ENCODE assay signal across 12 cellular contexts in the genomic region with DNA sequence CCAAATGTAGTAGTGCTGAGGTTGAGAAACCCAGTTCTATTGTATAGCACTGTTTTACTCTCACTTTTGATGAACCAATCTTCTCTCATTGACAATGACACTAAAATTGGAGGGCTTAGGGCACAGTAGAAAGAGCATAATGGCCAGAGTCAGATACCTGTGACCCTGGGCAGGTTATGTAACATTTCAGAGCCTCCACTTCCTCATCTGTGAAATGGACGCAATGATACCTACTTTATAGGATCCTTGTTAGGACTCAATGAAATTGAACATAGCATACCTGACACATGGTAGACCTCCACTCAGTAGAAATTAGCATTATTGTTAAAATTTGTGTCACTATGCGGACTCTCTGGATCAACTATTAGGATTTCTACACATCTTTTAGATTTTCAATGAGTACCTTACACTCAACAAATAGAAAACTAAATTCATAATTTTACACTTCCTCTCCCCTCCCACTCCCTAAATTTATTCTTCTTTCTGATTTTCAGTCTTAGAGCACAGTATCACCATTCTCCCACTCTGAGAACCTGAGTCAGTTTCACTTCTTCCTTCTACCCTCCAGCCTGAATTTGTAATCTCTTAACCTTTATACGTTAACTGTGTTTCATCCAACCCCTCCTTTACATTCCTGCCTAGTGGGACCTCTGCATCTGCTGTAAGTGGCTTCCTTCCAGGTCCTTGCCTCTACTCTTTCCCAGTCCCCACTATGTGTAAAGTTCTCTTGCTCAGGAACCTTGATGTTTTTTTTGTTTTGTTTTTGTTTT.
DNase-seq lines count a peak whose midpoint lies in the region; ATAC-seq and TF ChIP-seq lines count a peak whose summit lies in the region.
"Had no signal": no experiment of that assay in that cellular context is flagged by ENCODE, and none has a peak within 500 bp of the region (broad histone marks: within the 10 kb centered on the region; RNA-seq: fewer than 3 reads in every experiment).

No MANE protein-coding gene starts in this region.

- peak overlapping the region; percentile 54; the same call in 1 of the 2 replicates for H3K4ac ChIP-seq in IMR-90 (ENCODE audit: low read depth, low read length)

- H3K27ac ChIP-seq in IMR-90 (ENCODE audit: insufficient read depth, low read length): no peak overlapping the region
- peak overlapping the region; percentile 100 for H3K27ac ChIP-seq in epithelial cell of prostate
- no peak overlapping the region for H3K27ac ChIP-seq in GM23248

- H3K27me3 ChIP-seq in IMR-90 (ENCODE audit: control insufficient read depth, insufficient read depth, low read length): no peaks in the 10 kb centered on the region
- H3K27me3 ChIP-seq in GM23248 (replicated peaks; ENCODE audit: insufficient read depth): no peaks in the 10 kb centered on the region

- no peak overlapping the region; the same call in 1 of the 2 replicates for H4K5ac ChIP-seq in IMR-90 (ENCODE audit: low read depth, low read length)

- H2AK9ac ChIP-seq in IMR-90 (replicated peaks; ENCODE audit: low read depth, low read length, poor library complexity): no peak overlapping the region

- H3K9me3 Mint-ChIP-seq in T-helper 1 cell treated with Interleukin-12 subunit alpha and Interleukin-12 subunit beta and Interleukin-4 antibody, amounts not matched to agents 30 μg/mL and 1 μg/mL, for 36 hours: no peaks in the 10 kb centered on the region

- peaks cover 8% of the 10 kb centered on the region; the same call in 1 of the 2 replicates for H3K36me3 ChIP-seq in IMR-90 (ENCODE audit: control insufficient read depth, insufficient read depth, low read length)
- peaks cover 4% of the 10 kb centered on the region for H3K36me3 ChIP-seq in GM23248 (ENCODE audit: low read depth)
- no peaks in the 10 kb centered on the region for H3K36me3 ChIP-seq in mucosa of descending colon (ENCODE audit: low read depth)

- CTCF ChIA-PET in IMR-90 (lab: Yijun Ruan, JAX): no interaction called here

- peak overlapping the region; percentile 37; the same call in 1 of the 2 replicates for H3K23ac ChIP-seq in IMR-90 (ENCODE audit: low read depth, low read length)

- TF ChIP-seq POLR2A in IMR-90 (IDR thresholded peaks at IDR 0.05; ENCODE audit: low read depth, low read length): no peak

- TF ChIP-seq CTCF in IMR-90 (conservative IDR thresholded peaks at IDR 0.05; ENCODE audit: low read depth, low read length) (no peak), mucosa of descending colon (IDR thresholded peaks at IDR 0.05) (no peak)

- peak overlapping the region; percentile 28 for H2BK120ac ChIP-seq in IMR-90 (ENCODE audit: low read depth, low read length)

- H2BK20ac ChIP-seq in IMR-90 (ENCODE audit: low read depth, low read length): peak overlapping the region; percentile 7; the same call in 1 of the 2 replicates

- H4K8ac ChIP-seq in IMR-90 (ENCODE audit: low read depth in 2 of 2, low read length in 2 of 2): peak overlapping the region in 1 of 2 experiments; percentile 26; a peak in 1 of 4 replicates

- H4K91ac ChIP-seq in IMR-90 (ENCODE audit: insufficient read depth, low read depth, low read length): no peak overlapping the region

- no peak overlapping the region for H3K9ac ChIP-seq in IMR-90 (ENCODE audit: low read depth, low read length)
- no peak overlapping the region for H3K9ac ChIP-seq in GM23248

- no peaks in the 10 kb centered on the region for H3K9me2 ChIP-seq in GM23248 (ENCODE audit: insufficient read depth)

- H3K4me1 ChIP-seq in IMR-90 (ENCODE audit: control insufficient read depth, insufficient read depth, low read length) (peaks cover 35% of the 10 kb centered on the region), GM23248 (ENCODE audit: insufficient read depth) (peaks cover 10% of the 10 kb centered on the region), mucosa of descending colon (ENCODE audit: low read depth) (no peaks in the 10 kb centered on the region)

- no peaks in the 10 kb centered on the region for H3K27me3 Mint-ChIP-seq in T-helper 1 cell treated with Interleukin-12 subunit alpha and Interleukin-12 subunit beta and Interleukin-4 antibody, amounts not matched to agents 30 μg/mL and 1 μg/mL, for 36 hours (ENCODE audit: low read depth)

- H2BK5ac ChIP-seq in IMR-90 (ENCODE audit: low read depth, low read length, poor library complexity, severe bottlenecking): peak overlapping the region; percentile 26

- H3K9me3 ChIP-seq in IMR-90 (ENCODE audit: control insufficient read depth, insufficient read depth, low read length) (no peaks in the 10 kb centered on the region), GM23248 (ENCODE audit: low read depth) (no peaks in the 10 kb centered on the region), mucosa of descending colon (no peaks in the 10 kb centered on the region)
- H3K9me3 ChIP-seq: A549 had no signal

- H2AK5ac ChIP-seq in IMR-90 (ENCODE audit: low read depth, low read length): no peak overlapping the region

- H3K4me3 Mint-ChIP-seq in T-helper 1 cell treated with Interleukin-12 subunit alpha and Interleukin-12 subunit beta and Interleukin-4 antibody, amounts not matched to agents 30 μg/mL and 1 μg/mL, for 36 hours: peak overlapping the region; percentile 17

- dilution Hi-C loops in IMR-90 (cut with HindIII; ENCODE audit: low sequenced_read_pairs, unreplicated experiment): no loop called here

- POLR2A ChIA-PET in IMR-90 (lab: Charles Lee; ENCODE audit: unreplicated experiment): no interaction called here

- WGBS in IMR-90 (ENCODE audit: extremely low coverage in 2 of 2, insufficient read length in 1 of 2), 2 experiments: 100% methylated on average over 1 of the region's 3 CpGs; no CpG with 5 or more reads in 1 of the 2 experiments
- WGBS in GM23248 (ENCODE audit: low coverage in 1 of 2, low lambda C conversion rate in 2 of 2, missing lambda C conversion rate in 2 of 2), 2 experiments: 97 to 100% methylated on average over 3 of the region's 3 CpGs

- H3K4me1 Mint-ChIP-seq in T-helper 1 cell treated with Interleukin-12 subunit alpha and Interleukin-12 subunit beta and Interleukin-4 antibody, amounts not matched to agents 30 μg/mL and 1 μg/mL, for 36 hours (ENCODE audit: low read depth): peaks cover 66% of the 10 kb centered on the region

- H3K36me3 Mint-ChIP-seq in T-helper 1 cell treated with Interleukin-12 subunit alpha and Interleukin-12 subunit beta and Interleukin-4 antibody, amounts not matched to agents 30 μg/mL and 1 μg/mL, for 36 hours (ENCODE audit: low read depth): peaks cover 24% of the 10 kb centered on the region

- DNase-seq in T-helper 1 cell (no peak), IMR-90 (no peak), epithelial cell of prostate (ENCODE audit: low read depth, low spot score) (no peak), GM23248 (no peak), mucosa of descending colon (no peak)
- no peak for DNase-seq in activated effector memory CD4-positive, alpha-beta T cell treated with anti-CD3 and anti-CD28 coated beads, Interleukin-2, amount 50 U/mL, for 16 hours
- DNase-seq: left ventricle myocardium superior; NCI-H187 treated with DMSO at 0.1 percent for 48 hours; stimulated activated CD4-positive, alpha-beta T cell treated with anti-CD3 and anti-CD28 coated beads, Interleukin-12 subunit alpha, Interleukin-12 subunit beta, amount 100 ng/mL, for 4 hours had no signal

- H3K4me3 ChIP-seq in IMR-90 (ENCODE audit: insufficient read depth, low read depth, low read length) (no peak overlapping the region), GM23248 (no peak overlapping the region), mucosa of descending colon (no peak overlapping the region)
- H3K4me3 ChIP-seq: A549 had no signal

- H3K18ac ChIP-seq in IMR-90 (ENCODE audit: low read depth, low read length): peak overlapping the region; percentile 10; the same call in 1 of the 2 replicates

- no peak for TF ChIP-seq RAD21 in IMR-90 (IDR thresholded peaks at IDR 0.05; ENCODE audit: low read length)

- H3K27ac Mint-ChIP-seq in T-helper 1 cell treated with Interleukin-12 subunit alpha and Interleukin-12 subunit beta and Interleukin-4 antibody, amounts not matched to agents 30 μg/mL and 1 μg/mL, for 36 hours: peak overlapping the region; percentile 87

- H2BK15ac ChIP-seq in IMR-90 (ENCODE audit: low read depth, low read length): 0 out of 3 replicates have a peak overlapping the region, but pooled peaks have one; percentile 53

- H3F3A ChIP-seq in GM23248 (ENCODE audit: insufficient read depth): peaks cover 21% of the 10 kb centered on the region

- H4K20me1 ChIP-seq in IMR-90 (ENCODE audit: insufficient read depth, low read length) (no peaks in the 10 kb centered on the region), GM23248 (ENCODE audit: insufficient read depth) (no peaks in the 10 kb centered on the region)

- intact Hi-C loops in IMR-90 (cut with micrococcal nuclease) (no loop called here), mucosa of descending colon (cut with DNase I, micrococcal nuclease) (no loop called here)

- peak overlapping the region; percentile 51; the same call in 1 of the 2 replicates for H3K14ac ChIP-seq in IMR-90 (replicated peaks; ENCODE audit: low read depth, low read length)

- peaks cover 85% of the 10 kb centered on the region for H3K79me2 ChIP-seq in GM23248 (ENCODE audit: insufficient read depth)

- H3K4me2 ChIP-seq in IMR-90 (ENCODE audit: low read depth, low read length): no peak overlapping the region
- H3K4me2 ChIP-seq in GM23248 (ENCODE audit: unreplicated experiment): no peak overlapping the region
- H3K4me2 ChIP-seq: A549 had no signal

- H2AFZ ChIP-seq in IMR-90 (replicated peaks; ENCODE audit: low read length, poor library complexity): no peak overlapping the region
- H2AFZ ChIP-seq in GM23248: no peak overlapping the region

- H3K56ac ChIP-seq in IMR-90 (ENCODE audit: extremely low read depth, insufficient read depth, low read length): no peak overlapping the region

- peaks cover 38 to 92% of the 10 kb centered on the region in 2 experiments for H3K79me1 ChIP-seq in IMR-90 (ENCODE audit: low read depth in 1 of 2, low read length in 2 of 2)

- no TSS peak for BruUV-seq in IMR-90 (replicated peaks; lab: Mats Ljungman, UMichigan)

- in situ Hi-C loops in IMR-90 (cut with MboI; ENCODE audit: low sequenced_read_pairs): no loop called here
- in situ Hi-C loops in GM23248 (cut with MboI): no loop called here

- peaks cover 48% of the 10 kb centered on the region for H3K9me1 ChIP-seq in IMR-90 (ENCODE audit: insufficient read depth, low read length)

- ATAC-seq in GM21786 (IDR thresholded peaks at IDR 0.05; ENCODE audit: unreplicated experiment) (peak; percentile 88), IMR-90 (ENCODE audit: low read depth) (no peak), mucosa of descending colon (no peak)
- ATAC-seq: A549, left ventricle myocardium superior had no signal

TF ChIP-seq in IMR-90, 13 proteins besides CTCF, POLR2A, EP300 and RAD21 (continues in another document):
- TF ChIP-seq, protein P1, sequence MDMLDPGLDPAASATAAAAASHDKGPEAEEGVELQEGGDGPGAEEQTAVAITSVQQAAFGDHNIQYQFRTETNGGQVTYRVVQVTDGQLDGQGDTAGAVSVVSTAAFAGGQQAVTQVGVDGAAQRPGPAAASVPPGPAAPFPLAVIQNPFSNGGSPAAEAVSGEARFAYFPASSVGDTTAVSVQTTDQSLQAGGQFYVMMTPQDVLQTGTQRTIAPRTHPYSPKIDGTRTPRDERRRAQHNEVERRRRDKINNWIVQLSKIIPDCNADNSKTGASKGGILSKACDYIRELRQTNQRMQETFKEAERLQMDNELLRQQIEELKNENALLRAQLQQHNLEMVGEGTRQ (IDR thresholded peaks at IDR 0.05; ENCODE audit: low read depth, low read length): no peak
- TF ChIP-seq MAFK (IDR thresholded peaks at IDR 0.05; ENCODE audit: low read depth, low read length) (no peak), SMC3 (IDR thresholded peaks at IDR 0.05; ENCODE audit: low read depth, low read length) (no peak)
